31 cellular contexts compared by ENCODE assay signal in genomic region chr6:35124356-35124755, GRCh38. TPM values are rescaled to one million over a fixed set of nuclear protein-coding genes. Genes with fewer than 3 reads are reported as not detected.
"Had no signal": no experiment of that assay in that cellular context is flagged by ENCODE, and none has a peak within 500 bp of the region (broad histone marks: within the 10 kb centered on the region; RNA-seq: fewer than 3 reads in every experiment).

No MANE protein-coding gene starts in this region.

- H3K9me3 Mint-ChIP-seq: dendritic cell treated with granulocyte-macrophage colony-stimulating factor and Interleukin-4, amounts not matched to agents 40 ng/mL and 50 ng/mL, for 4 days; effector memory CD8-positive, alpha-beta T cell; immature natural killer cell; memory B cell; natural killer cell had no signal

- H3K4me1 Mint-ChIP-seq: endodermal cell; immature natural killer cell; memory B cell; naive thymus-derived CD4-positive, alpha-beta T cell; natural killer cell had no signal

- H3K4me3 ChIP-seq: colonic mucosa, esophagus muscularis mucosa, gastroesophageal sphincter, heart left ventricle, hepatocyte, left lung, lower lobe of right lung had no signal

- H3K4me3 Mint-ChIP-seq: dendritic cell treated with granulocyte-macrophage colony-stimulating factor and Interleukin-4, amounts not matched to agents 40 ng/mL and 50 ng/mL, for 4 days; effector memory CD8-positive, alpha-beta T cell; endodermal cell; immature natural killer cell; memory B cell; naive thymus-derived CD4-positive, alpha-beta T cell; natural killer cell had no signal

- H3K27ac Mint-ChIP-seq: dendritic cell treated with granulocyte-macrophage colony-stimulating factor and Interleukin-4, amounts not matched to agents 40 ng/mL and 50 ng/mL, for 4 days; effector memory CD8-positive, alpha-beta T cell; endodermal cell; immature natural killer cell; memory B cell; naive thymus-derived CD4-positive, alpha-beta T cell; natural killer cell had no signal

- ATAC-seq: effector memory CD8-positive, alpha-beta T cell; foreskin keratinocyte; gastroesophageal sphincter; heart left ventricle; left cardiac atrium; left lung; left ventricle myocardium superior; lower lobe of right lung; naive thymus-derived CD4-positive, alpha-beta T cell; natural killer cell had no signal

- DNase-seq: colonic mucosa; cortex of kidney; effector CD8-positive, alpha-beta T cell; effector memory CD8-positive, alpha-beta T cell; endodermal cell; heart left ventricle; hypothalamus; immature natural killer cell; islet precursor cell; left cardiac atrium; left lung; left ventricle myocardium superior; lower lobe of right lung; mesendoderm; midbrain; naive thymus-derived CD4-positive, alpha-beta T cell; natural killer cell had no signal

- H3K27me3 Mint-ChIP-seq: dendritic cell treated with granulocyte-macrophage colony-stimulating factor and Interleukin-4, amounts not matched to agents 40 ng/mL and 50 ng/mL, for 4 days; memory B cell had no signal

- H3K36me3 Mint-ChIP-seq: immature natural killer cell; naive thymus-derived CD4-positive, alpha-beta T cell; natural killer cell had no signal

- FAIRE-seq: endometrium, frontal cortex had no signal

RNA-seq across cellular contexts. Expression of gene TCP11, which starts 16.8 kb away (rescaled TPM):
- total RNA-seq: colonic mucosa; endodermal cell; epithelial cell of proximal tubule; fibroblast of villous mesenchyme; foreskin keratinocyte; heart left ventricle; hepatocyte; kidney epithelial cell; left cardiac atrium; left ventricle myocardium superior; lower lobe of right lung; lung microvascular endothelial cell; mononuclear cell; mucosa of gallbladder; naive thymus-derived CD4-positive, alpha-beta T cell; natural killer cell had no signal
